9 cellular contexts compared by ENCODE assay signal in genomic region chr10:89224697-89225443, GRCh38. TPM values are rescaled to one million over a fixed set of nuclear protein-coding genes. Genes with fewer than 3 reads are reported as not detected.
A peak's percentile ranks its signal among the peaks of the same experiment; 100 is the strongest.
DNase-seq lines count a peak whose midpoint lies in the region; ATAC-seq and TF ChIP-seq lines count a peak whose summit lies in the region.
"Had no signal": no experiment of that assay in that cellular context is flagged by ENCODE, and none has a peak within 500 bp of the region (broad histone marks: within the 10 kb centered on the region; RNA-seq: fewer than 3 reads in every experiment).

No MANE protein-coding gene starts in this region.

- H3K4me3 Mint-ChIP-seq in activated naive CD8-positive, alpha-beta T cell treated with anti-CD3 and anti-CD28 coated beads, Interleukin-2, amount 50 U/mL, for 24 hours = peak overlapping the region; percentile 16

- H3K9me3 ChIP-seq in heart left ventricle = no peaks in the 10 kb centered on the region

- peaks cover 0 to 62% (median 21%) of the 10 kb centered on the region in 9 donors for H3K36me3 ChIP-seq in heart left ventricle

- intact Hi-C loops in heart left ventricle (cut with DNase I) = loop anchor here in 1 of 10 donors (5.0 kb wide), 1 partner anchor 388 kb away; no protein-coding TSS in a partner anchor

- peak overlapping the region in 8 of 12 donors; percentile 11 to 42 (median 33) for H3K4me3 ChIP-seq in heart left ventricle

- peaks cover 23% of the 10 kb centered on the region for H3K36me3 Mint-ChIP-seq in activated naive CD8-positive, alpha-beta T cell treated with anti-CD3 and anti-CD28 coated beads, Interleukin-2, amount 50 U/mL, for 24 hours (ENCODE audit: low read depth)

- H3K4me1 Mint-ChIP-seq in activated naive CD8-positive, alpha-beta T cell treated with anti-CD3 and anti-CD28 coated beads, Interleukin-2, amount 50 U/mL, for 24 hours = peaks cover 15% of the 10 kb centered on the region

- peaks cover 0 to 15% (median 0%) of the 10 kb centered on the region in 12 donors for H3K4me1 ChIP-seq in heart left ventricle

- peak; percentile 28 for ATAC-seq in activated naive CD8-positive, alpha-beta T cell treated with anti-CD3 and anti-CD28 coated beads, Interleukin-2, amount 50 U/mL, for 24 hours
- peak; percentile 60 to 85 (median 63) for ATAC-seq in heart left ventricle
- no peak for ATAC-seq in HG02852 (IDR thresholded peaks at IDR 0.05; ENCODE audit: unreplicated experiment)

- H3K27ac Mint-ChIP-seq in activated naive CD8-positive, alpha-beta T cell treated with anti-CD3 and anti-CD28 coated beads, Interleukin-2, amount 50 U/mL, for 24 hours = peak overlapping the region; percentile 29

- no peaks in the 10 kb centered on the region for H3K27me3 ChIP-seq in heart left ventricle

- peaks cover 3% of the 10 kb centered on the region for H3K9me3 Mint-ChIP-seq in activated naive CD8-positive, alpha-beta T cell treated with anti-CD3 and anti-CD28 coated beads, Interleukin-2, amount 50 U/mL, for 24 hours

- no peaks in the 10 kb centered on the region for H3K27me3 Mint-ChIP-seq in activated naive CD8-positive, alpha-beta T cell treated with anti-CD3 and anti-CD28 coated beads, Interleukin-2, amount 50 U/mL, for 24 hours

- TF ChIP-seq CTCF in GM12874 (IDR thresholded peaks at IDR 0.05; ENCODE audit: insufficient read depth, low read depth, low read length) (peak; percentile 60), heart left ventricle (IDR thresholded peaks at IDR 0.05) (peak in 10 of 12 donors; percentile 17 to 70 (median 36))

- no peak for TF ChIP-seq POLR2A in heart left ventricle (IDR thresholded peaks at IDR 0.05)

- peak; percentile 8 for DNase-seq in activated naive CD8-positive, alpha-beta T cell treated with anti-CD3 and anti-CD28 coated beads, Interleukin-2, amount 50 U/mL, for 24 hours
- DNase-seq in heart left ventricle = peak; percentile 45 to 72 (median 55)
- DNase-seq in pulmonary artery endothelial cell (ENCODE audit: low read depth, low spot score) = peak; percentile 41
- DNase-seq in amniotic stem cell (lab: John Stamatoyannopoulos, UW) = no peak
- DNase-seq in activated gamma-delta T cell treated with Interleukin-2 at 50 U/mL for 16 hours = no peak
- DNase-seq in 8988T = no peak
- DNase-seq: activated CD4-positive, alpha-beta T cell treated with anti-CD3 and anti-CD28 coated beads for 4 hours had no signal

- H3K27ac ChIP-seq in heart left ventricle = peak overlapping the region; percentile 56 to 89 (median 78)

- 51 to 61% (median 57%) methylated on average over 18 of the region's 18 CpGs for WGBS in heart left ventricle, 4 donors

RNA-seq across cellular contexts. Expression of gene CH25H, which starts 17.8 kb away (rescaled TPM):
- total RNA-seq in heart left ventricle (1 to 10 TPM in 3 of 9 donors, under 1 TPM in 6; 0.28 to 3.5 (median 0.42) TPM), pulmonary artery endothelial cell (0.40 and 2.7 TPM in 2 replicates)
- polyA plus RNA-seq in heart left ventricle = under 1 TPM; 0.24 to 0.27 TPM

RNA-seq across cellular contexts. Expression of gene LIPA, which starts 26.7 kb away (rescaled TPM):
- 100 to 1,000 TPM in 1 of 9 donors, 10 to 100 TPM in 8; 13.6 to 127 (median 18.8) TPM for total RNA-seq in heart left ventricle
- 10 to 100 TPM in 1 of 2 donors, 1 to 10 TPM in 1; 4.8 to 22.1 TPM for polyA plus RNA-seq in heart left ventricle
- total RNA-seq in pulmonary artery endothelial cell = 40.9 and 55.0 TPM in 2 replicates

Comparison
In these comparisons a context has a peak if more than half of its experiments do, and no peak if none do; other contexts are left out.
1. DNase-seq: peak in activated naive CD8-positive, alpha-beta T cell treated with anti-CD3 and anti-CD28 coated beads, Interleukin-2, amount 50 U/mL, for 24 hours (single experiment), heart left ventricle (5 of 5) and pulmonary artery endothelial cell (single experiment); none in amniotic stem cell (single experiment), activated gamma-delta T cell treated with Interleukin-2 at 50 U/mL for 16 hours (single experiment) and 8988T (single experiment).